ENCODE assay signal across 16 cellular contexts in the genomic region with DNA sequence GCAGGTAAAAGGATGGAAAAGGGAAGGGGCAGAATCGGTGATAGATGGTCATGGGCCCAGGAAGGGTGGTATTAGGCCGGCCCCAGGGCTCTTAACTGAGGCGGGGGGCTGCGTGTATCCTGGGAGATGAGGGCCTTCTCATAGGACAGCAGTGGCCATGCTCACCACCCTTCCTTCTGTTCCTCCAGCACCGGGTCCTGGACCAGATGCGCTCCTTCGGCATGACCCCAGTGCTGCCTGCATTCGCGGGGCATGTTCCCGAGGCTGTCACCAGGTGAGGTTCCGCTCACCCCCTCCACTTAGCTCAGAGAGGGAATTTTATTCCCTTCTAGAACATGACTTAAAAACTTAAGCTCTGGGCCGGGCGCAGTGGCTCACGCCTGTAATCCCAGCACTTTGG. TPM values are rescaled to one million over a fixed set of nuclear protein-coding genes. Genes with fewer than 3 reads are reported as not detected.
A peak's percentile ranks its signal among the peaks of the same experiment; 100 is the strongest.
DNase-seq lines count a peak whose midpoint lies in the region; ATAC-seq and TF ChIP-seq lines count a peak whose summit lies in the region.
"Had no signal": no experiment of that assay in that cellular context is flagged by ENCODE, and none has a peak within 500 bp of the region (broad histone marks: within the 10 kb centered on the region; RNA-seq: fewer than 3 reads in every experiment).

No MANE protein-coding gene starts in this region.

- no peak overlapping the region for H3K27ac Mint-ChIP-seq in natural killer cell
- peak overlapping the region in 1 of 2 donors; percentile 82 for H3K27ac Mint-ChIP-seq in natural killer cell treated with Interleukin-12 subunit alpha and Interleukin-12 subunit beta and Interleukin-15 and Interleukin-18, amount 100 ng/mL, for 72 hours
- H3K27ac Mint-ChIP-seq in neural crest cell (ENCODE audit: unreplicated experiment) = no peak overlapping the region
- H3K27ac Mint-ChIP-seq in stimulated activated memory B cell treated with anti-CD40 and anti-IgM and Interleukin-4, amounts not matched to agents 10 μg/mL and 1 μg/mL and 100 μg/mL, for 72 hours = peak overlapping the region; percentile 76
- H3K27ac Mint-ChIP-seq: CD8-positive, alpha-beta T cell had no signal

- no peak for TF ChIP-seq CTCF in natural killer cell (IDR thresholded peaks at IDR 0.05)
- TF ChIP-seq CTCF in WERI-Rb-1 (IDR thresholded peaks at IDR 0.05; ENCODE audit: low read depth, low read length) = no peak
- TF ChIP-seq CTCF in neural crest cell (conservative IDR thresholded peaks at IDR 0.05) = no peak

- DNase-seq in natural killer cell (no peak), WERI-Rb-1 (no peak), neural crest cell (ENCODE audit: low read depth, low spot score) (no peak), caudate nucleus (lab: John Stamatoyannopoulos, UW) (no peak), substantia nigra (lab: John Stamatoyannopoulos, UW) (no peak)
- no peak for DNase-seq in natural killer cell treated with Interleukin-12 subunit alpha and Interleukin-12 subunit beta and Interleukin-15 and Interleukin-18, amount 100 ng/mL, for 72 hours (ENCODE audit: low spot score)
- DNase-seq: BE2C; CD8-positive, alpha-beta T cell; DMS79; KG1; NCI-H1417; NCI-H187 treated with DMSO at 0.1 percent for 48 hours; NCI-H526 had no signal

- ATAC-seq in natural killer cell (no peak), HG03095 (IDR thresholded peaks at IDR 0.05; ENCODE audit: unreplicated experiment) (no peak)
- ATAC-seq in natural killer cell treated with Interleukin-12 subunit alpha and Interleukin-12 subunit beta and Interleukin-15 and Interleukin-18, amount 100 ng/mL, for 72 hours = no peak
- ATAC-seq in stimulated activated memory B cell treated with anti-CD40 and anti-IgM and Interleukin-4, amounts not matched to agents 10 μg/mL and 1 μg/mL and 100 μg/mL, for 72 hours = no peak
- ATAC-seq: CD8-positive, alpha-beta T cell; Panc1 had no signal

- H3K4me1 Mint-ChIP-seq in natural killer cell (peaks cover 14 to 38% of the 10 kb centered on the region in 2 donors), neural crest cell (peaks cover 18% of the 10 kb centered on the region)
- peaks cover 26 to 29% of the 10 kb centered on the region in 2 donors for H3K4me1 Mint-ChIP-seq in natural killer cell treated with Interleukin-12 subunit alpha and Interleukin-12 subunit beta and Interleukin-15 and Interleukin-18, amount 100 ng/mL, for 72 hours (ENCODE audit: low read depth in 2 of 2)
- peaks cover 28% of the 10 kb centered on the region for H3K4me1 Mint-ChIP-seq in stimulated activated memory B cell treated with anti-CD40 and anti-IgM and Interleukin-4, amounts not matched to agents 10 μg/mL and 1 μg/mL and 100 μg/mL, for 72 hours

- intact Hi-C loops in natural killer cell (cut with micrococcal nuclease) = no loop called here

- no peak overlapping the region for H3K4me3 ChIP-seq in WERI-Rb-1 (ENCODE audit: low read depth, low read length)

- no peaks in the 10 kb centered on the region for H3K9me3 ChIP-seq in WERI-Rb-1 (ENCODE audit: severe bottlenecking)
- H3K9me3 ChIP-seq: BE2C had no signal

- H3K27ac ChIP-seq in WERI-Rb-1 (peak overlapping the region; percentile 96), caudate nucleus (ENCODE audit: low read depth, low read length) (no peak overlapping the region), substantia nigra (ENCODE audit: low read depth, low read length, poor library complexity, severe bottlenecking) (no peak overlapping the region)

- H3K36me3 ChIP-seq in WERI-Rb-1 = peaks cover 49% of the 10 kb centered on the region

- H3K36me3 Mint-ChIP-seq in natural killer cell (no peaks in the 10 kb centered on the region), neural crest cell (ENCODE audit: low read depth) (no peaks in the 10 kb centered on the region)
- no peaks in the 10 kb centered on the region for H3K36me3 Mint-ChIP-seq in natural killer cell treated with Interleukin-12 subunit alpha and Interleukin-12 subunit beta and Interleukin-15 and Interleukin-18, amount 100 ng/mL, for 72 hours
- H3K36me3 Mint-ChIP-seq in stimulated activated memory B cell treated with anti-CD40 and anti-IgM and Interleukin-4, amounts not matched to agents 10 μg/mL and 1 μg/mL and 100 μg/mL, for 72 hours = peaks cover 40% of the 10 kb centered on the region

- peak overlapping the region; percentile 68 for H3K4me3 Mint-ChIP-seq in natural killer cell
- H3K4me3 Mint-ChIP-seq in natural killer cell treated with Interleukin-12 subunit alpha and Interleukin-12 subunit beta and Interleukin-15 and Interleukin-18, amount 100 ng/mL, for 72 hours = no peak overlapping the region
- H3K4me3 Mint-ChIP-seq in neural crest cell = peak overlapping the region; percentile 89
- H3K4me3 Mint-ChIP-seq in stimulated activated memory B cell treated with anti-CD40 and anti-IgM and Interleukin-4, amounts not matched to agents 10 μg/mL and 1 μg/mL and 100 μg/mL, for 72 hours = no peak overlapping the region

- H3K27me3 ChIP-seq in WERI-Rb-1 (ENCODE audit: insufficient read depth, low read depth, severe bottlenecking) = no peaks in the 10 kb centered on the region
- H3K27me3 ChIP-seq: BE2C had no signal

- H3K27me3 Mint-ChIP-seq in natural killer cell (ENCODE audit: low read depth in 2 of 2) (no peaks in the 10 kb centered on the region), neural crest cell (ENCODE audit: low read depth) (no peaks in the 10 kb centered on the region)
- no peaks in the 10 kb centered on the region for H3K27me3 Mint-ChIP-seq in natural killer cell treated with Interleukin-12 subunit alpha and Interleukin-12 subunit beta and Interleukin-15 and Interleukin-18, amount 100 ng/mL, for 72 hours
- no peaks in the 10 kb centered on the region for H3K27me3 Mint-ChIP-seq in stimulated activated memory B cell treated with anti-CD40 and anti-IgM and Interleukin-4, amounts not matched to agents 10 μg/mL and 1 μg/mL and 100 μg/mL, for 72 hours

- no peaks in the 10 kb centered on the region for H3K9me3 Mint-ChIP-seq in natural killer cell
- no peaks in the 10 kb centered on the region for H3K9me3 Mint-ChIP-seq in natural killer cell treated with Interleukin-12 subunit alpha and Interleukin-12 subunit beta and Interleukin-15 and Interleukin-18, amount 100 ng/mL, for 72 hours
- no peaks in the 10 kb centered on the region for H3K9me3 Mint-ChIP-seq in neural crest cell
- H3K9me3 Mint-ChIP-seq in stimulated activated memory B cell treated with anti-CD40 and anti-IgM and Interleukin-4, amounts not matched to agents 10 μg/mL and 1 μg/mL and 100 μg/mL, for 72 hours = no peaks in the 10 kb centered on the region
- H3K9me3 Mint-ChIP-seq: CD8-positive, alpha-beta T cell had no signal

RNA-seq across cellular contexts. Expression of gene NAGLU, which starts 2.4 kb away (rescaled TPM):
- 10 to 100 TPM; 34.8 to 44.3 (median 36.4) TPM for total RNA-seq in natural killer cell
- 10 to 100 TPM; 18.1 to 19.3 TPM for total RNA-seq in natural killer cell treated with Interleukin-12 subunit alpha and Interleukin-12 subunit beta and Interleukin-15 and Interleukin-18, amount 100 ng/mL, for 72 hours
- total RNA-seq in neural crest cell = 20.5 and 21.2 TPM in 2 replicates

RNA-seq across cellular contexts. Expression of gene HSD17B1, which starts 14.2 kb away (rescaled TPM):
- total RNA-seq in natural killer cell (1 to 10 TPM in 2 of 3 donors, under 1 TPM in 1; 0.68 to 1.6 (median 1.2) TPM), neural crest cell (1.2 and 1.9 TPM in 2 replicates)
- total RNA-seq in natural killer cell treated with Interleukin-12 subunit alpha and Interleukin-12 subunit beta and Interleukin-15 and Interleukin-18, amount 100 ng/mL, for 72 hours = 1 to 10 TPM in 1 of 2 donors, under 1 TPM in 1; 0.71 to 1.6 TPM

RNA-seq across cellular contexts. Expression of gene COASY, which starts 23.5 kb away (rescaled TPM):
- 10 to 100 TPM; 61.1 to 67.8 (median 62.3) TPM for total RNA-seq in natural killer cell
- total RNA-seq in natural killer cell treated with Interleukin-12 subunit alpha and Interleukin-12 subunit beta and Interleukin-15 and Interleukin-18, amount 100 ng/mL, for 72 hours = 100 to 1,000 TPM in 1 of 2 donors, 10 to 100 TPM in 1; 83.4 to 126 TPM
- total RNA-seq in neural crest cell = 58.3 and 59.6 TPM in 2 replicates

RNA-seq across cellular contexts. Expression of gene MLX, which starts 28.4 kb away (rescaled TPM):
- 10 to 100 TPM; 38.9 to 58.2 (median 42.6) TPM for total RNA-seq in natural killer cell
- total RNA-seq in natural killer cell treated with Interleukin-12 subunit alpha and Interleukin-12 subunit beta and Interleukin-15 and Interleukin-18, amount 100 ng/mL, for 72 hours = 10 to 100 TPM; 66.8 to 68.4 TPM
- total RNA-seq in neural crest cell = 38.6 and 41.1 TPM in 2 replicates

RNA-seq across cellular contexts. Expression of gene PSMC3IP, which starts 39.0 kb away (rescaled TPM):
- total RNA-seq in natural killer cell (1 to 10 TPM; 5.0 to 6.2 (median 5.7) TPM), neural crest cell (44.6 and 47.8 TPM in 2 replicates)
- 10 to 100 TPM; 20.7 to 41.3 TPM for total RNA-seq in natural killer cell treated with Interleukin-12 subunit alpha and Interleukin-12 subunit beta and Interleukin-15 and Interleukin-18, amount 100 ng/mL, for 72 hours

Comparison
In these comparisons a context has a peak if more than half of its experiments do, and no peak if none do; other contexts are left out.
1. H3K4me3 Mint-ChIP-seq: peak in natural killer cell (single experiment) and neural crest cell (single experiment); none in natural killer cell treated with Interleukin-12 subunit alpha and Interleukin-12 subunit beta and Interleukin-15 and Interleukin-18, amount 100 ng/mL, for 72 hours (single experiment) and stimulated activated memory B cell treated with anti-CD40 and anti-IgM and Interleukin-4, amounts not matched to agents 10 μg/mL and 1 μg/mL and 100 μg/mL, for 72 hours (single experiment).